In the genomic region with DNA sequence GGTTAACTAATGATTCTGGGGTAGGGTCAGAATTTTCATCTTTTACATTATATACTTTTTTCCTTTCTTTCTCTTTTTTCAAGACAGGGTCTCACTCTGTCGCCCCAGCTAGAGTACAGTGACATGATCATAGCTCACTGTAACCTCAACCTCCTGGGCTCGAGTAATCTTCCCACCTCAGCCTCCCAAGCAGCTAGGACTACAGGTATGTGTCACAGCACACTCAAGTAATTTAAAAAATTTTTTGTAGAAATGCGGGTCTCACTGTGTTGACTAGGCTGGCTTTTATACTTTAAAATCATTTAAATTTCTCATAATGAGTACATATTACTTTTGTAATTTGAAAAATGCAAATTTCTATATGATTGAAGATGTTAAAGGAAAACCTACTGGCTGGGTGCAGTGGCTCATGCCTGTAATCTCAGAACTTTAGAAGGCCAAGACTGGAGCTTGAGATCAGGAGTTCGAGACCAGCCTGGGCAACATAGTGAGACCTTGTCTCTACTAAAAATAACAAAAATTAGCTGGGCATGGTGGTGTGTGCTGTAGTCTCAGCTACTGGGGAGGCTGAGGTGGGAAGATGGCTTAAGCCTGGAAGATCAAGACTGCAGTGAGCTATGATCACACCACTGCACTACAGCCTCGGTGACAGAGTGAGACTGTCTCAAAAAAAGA, we compare ENCODE assay signal across 26 cellular contexts. TPM values are rescaled to one million over a fixed set of nuclear protein-coding genes. Genes with fewer than 3 reads are reported as not detected.
DNase-seq lines count a peak whose midpoint lies in the region; ATAC-seq, FAIRE-seq and TF ChIP-seq lines count a peak whose summit lies in the region.
"Had no signal": no experiment of that assay in that cellular context is flagged by ENCODE, and none has a peak within 500 bp of the region (broad histone marks: within the 10 kb centered on the region; RNA-seq: fewer than 3 reads in every experiment).

No MANE protein-coding gene starts in this region.

- H3K4me1 Mint-ChIP-seq in stimulated activated effector memory CD8-positive, alpha-beta T cell treated with anti-CD3 and anti-CD28 coated beads, Interleukin-12 subunit alpha, Interleukin-12 subunit beta, amount 100 ng/mL, for 72 hours, result peaks cover 9% of the 10 kb centered on the region

- TF ChIP-seq CTCF in GM12878 (IDR thresholded peaks at IDR 0.05 in 2 of 3, conservative IDR thresholded peaks at IDR 0.05 in 1 of 3; ENCODE audit: control insufficient read depth in 2 of 3, extremely low read depth in 1 of 3, insufficient read depth in 1 of 3, low read depth in 3 of 3, low read length in 3 of 3), result no peak

- WGBS in GM12878 (ENCODE audit: insufficient coverage, insufficient replicate concordance, low lambda C conversion rate, missing lambda C conversion rate), result 38% methylated on average over 5 of the region's 5 CpGs

- no peak overlapping the region for H3K4me3 Mint-ChIP-seq in stimulated activated effector memory CD8-positive, alpha-beta T cell treated with anti-CD3 and anti-CD28 coated beads, Interleukin-12 subunit alpha, Interleukin-12 subunit beta, amount 100 ng/mL, for 72 hours
- H3K4me3 Mint-ChIP-seq: HFFc6; IgD-negative memory B cell; stimulated activated naive CD8-positive, alpha-beta T cell treated with anti-CD3 and anti-CD28 coated beads, Interleukin-15, Interleukin-2, amounts not matched to agents 100 ng/mL and 50 ng/mL, for 24 hours had no signal

- no peaks in the 10 kb centered on the region for H4K20me1 ChIP-seq in GM12878 (ENCODE audit: control insufficient read depth, insufficient read depth)
- H4K20me1 ChIP-seq in Karpas-422 (ENCODE audit: insufficient read depth, low read depth, low read length), result no peaks in the 10 kb centered on the region

- no peaks in the 10 kb centered on the region for H3K79me2 ChIP-seq in GM12878 (ENCODE audit: control insufficient read depth, insufficient read depth, low read length)
- H3K79me2 ChIP-seq in Karpas-422 (ENCODE audit: low read length), result peaks cover 69% of the 10 kb centered on the region

- no TSS peak for BruUV-seq in GM12878 (replicated peaks; lab: Mats Ljungman, UMichigan)

- H3K36me3 Mint-ChIP-seq in stimulated activated effector memory CD8-positive, alpha-beta T cell treated with anti-CD3 and anti-CD28 coated beads, Interleukin-12 subunit alpha, Interleukin-12 subunit beta, amount 100 ng/mL, for 72 hours, result peaks cover 6% of the 10 kb centered on the region
- H3K36me3 Mint-ChIP-seq: IgD-negative memory B cell had no signal

- intact Hi-C loops in GM12878 (cut with micrococcal nuclease; ENCODE audit: unreplicated experiment), result no loop called here

- H3K27ac ChIP-seq in SJSA1 (no peak overlapping the region), GM12878 (ENCODE audit: control insufficient read depth, insufficient read depth) (no peak overlapping the region), Karpas-422 (ENCODE audit: low read length) (no peak overlapping the region)
- H3K27ac ChIP-seq: breast epithelium, foreskin keratinocyte, heart right ventricle, sigmoid colon, thyroid gland had no signal

- no peak for TF ChIP-seq POLR2A in GM12878 (IDR thresholded peaks at IDR 0.05; ENCODE audit: low read depth, low read length)

- H3K4me3 ChIP-seq in SJSA1 (no peak overlapping the region), GM12878 (no peak overlapping the region), Karpas-422 (ENCODE audit: low read length) (no peak overlapping the region)
- H3K4me3 ChIP-seq: breast epithelium, heart right ventricle, sigmoid colon, thyroid gland had no signal

- H3K9me2 ChIP-seq in Karpas-422 (replicated peaks; ENCODE audit: insufficient read depth, low read length), result no peaks in the 10 kb centered on the region

- no peaks in the 10 kb centered on the region for H3K4me1 ChIP-seq in SJSA1 (replicated peaks)
- no peaks in the 10 kb centered on the region for H3K4me1 ChIP-seq in GM12878 (ENCODE audit: control insufficient read depth, insufficient read depth, low read length)
- H3K4me1 ChIP-seq in Karpas-422 (ENCODE audit: low read length), result no peaks in the 10 kb centered on the region
- H3K4me1 ChIP-seq: breast epithelium had no signal

- POLR2A ChIA-PET in GM12878 (lab: Charles Lee), result interaction anchor here (0.7 kb wide), 1 partner anchor 25 kb away, joined by 3 read pairs; no protein-coding TSS in a partner anchor

- FAIRE-seq in GM12878 (lab: Jason Lieb, UNC), result no peak
- FAIRE-seq: D721Med had no signal

- peak overlapping the region; percentile 63 for H3K27ac Mint-ChIP-seq in stimulated activated effector memory CD8-positive, alpha-beta T cell treated with anti-CD3 and anti-CD28 coated beads, Interleukin-12 subunit alpha, Interleukin-12 subunit beta, amount 100 ng/mL, for 72 hours
- H3K27ac Mint-ChIP-seq: HFFc6; IgD-negative memory B cell; progenitor cell of endocrine pancreas; stimulated activated naive CD8-positive, alpha-beta T cell treated with anti-CD3 and anti-CD28 coated beads, Interleukin-15, Interleukin-2, amounts not matched to agents 100 ng/mL and 50 ng/mL, for 24 hours had no signal

- in situ Hi-C loops in GM12878 (cut with MboI), result no loop called here

- SMC1A ChIA-PET in GM12878 (lab: Charles Lee; ENCODE audit: uncharacterized antibody, unreplicated experiment), result interaction anchor here (1.0 to 1.2 kb wide), 2 partner anchors 47 to 51 kb away, joined by 3 read pairs; no protein-coding TSS in a partner anchor

- CTCF ChIA-PET in GM12878 (lab: Yijun Ruan, JAX), result interaction anchor here (1.2 to 1.5 kb wide), 3 partner anchors 16 to 47 kb away, joined by 3 to 5 read pairs (median 3); no protein-coding TSS in a partner anchor

- RAD21 ChIA-PET in GM12878 (lab: Charles Lee; ENCODE audit: unreplicated experiment), result no interaction called here

- peak; percentile 18 for DNase-seq in activated naive CD4-positive, alpha-beta T cell treated with Interleukin-2 at 50 U/mL for 16 hours
- DNase-seq in activated naive CD4-positive, alpha-beta T cell (lab: John Stamatoyannopoulos, UW), result no peak
- DNase-seq in SJSA1 (ENCODE audit: low read depth in 1 of 2, low spot score in 2 of 2), result peak; percentile 67 to 84
- no peak for DNase-seq in GM12878 (ENCODE audit: low read depth, low spot score)
- no peak for DNase-seq in stimulated activated effector memory CD8-positive, alpha-beta T cell treated with anti-CD3 and anti-CD28 coated beads, Interleukin-12 subunit alpha, Interleukin-12 subunit beta, amount 100 ng/mL, for 72 hours (ENCODE audit: low spot score in 2 of 2)
- no peak for DNase-seq in RKO (ENCODE audit: low spot score)
- DNase-seq in Karpas-422, result no peak
- DNase-seq: activated effector memory CD4-positive, alpha-beta T cell treated with anti-CD3 and anti-CD28 coated beads, Interleukin-2, amount 50 U/mL, for 16 hours; amygdala; C1 segment of cervical spinal cord; effector memory CD4-positive, alpha-beta T cell; foreskin keratinocyte; heart right ventricle; HFFc6; NCI-H1092 treated with DMSO at 0.1 percent for 48 hours; NCI-H187 treated with DMSO at 0.1 percent for 48 hours; RPMI8226; sigmoid colon; thyroid gland had no signal

- H3K9me3 ChIP-seq in SJSA1 (replicated peaks) (no peaks in the 10 kb centered on the region), GM12878 (replicated peaks; ENCODE audit: control insufficient read depth, insufficient read depth, low read length) (no peaks in the 10 kb centered on the region), Karpas-422 (ENCODE audit: low read length) (no peaks in the 10 kb centered on the region)
- H3K9me3 ChIP-seq: breast epithelium, heart right ventricle, sigmoid colon, thyroid gland had no signal

- no peak for TF ChIP-seq RAD21 in GM12878 (IDR thresholded peaks at IDR 0.05; ENCODE audit: insufficient read depth, low read depth, low read length)

- ATAC-seq in GM12878, result 0 out of 3 replicates have a peak, but pooled peaks have one; percentile 19
- peak; percentile 91 for ATAC-seq in stimulated activated effector memory CD8-positive, alpha-beta T cell treated with anti-CD3 and anti-CD28 coated beads, Interleukin-12 subunit alpha, Interleukin-12 subunit beta, amount 100 ng/mL, for 72 hours
- ATAC-seq: esophagus mucosa, foreskin keratinocyte, heart right ventricle had no signal

- H3K4me2 ChIP-seq in GM12878 (ENCODE audit: control insufficient read depth, insufficient read depth), result no peak overlapping the region
- H3K4me2 ChIP-seq in Karpas-422 (ENCODE audit: low read depth, low read length, poor library complexity, severe bottlenecking), result no peak overlapping the region

- H2AFZ ChIP-seq in GM12878 (ENCODE audit: control insufficient read depth, low read depth, low read length) (no peak overlapping the region), Karpas-422 (ENCODE audit: low read length) (no peak overlapping the region)

- H3K9ac ChIP-seq in GM12878 (ENCODE audit: control insufficient read depth, insufficient read depth, low read length), result no peak overlapping the region
- H3K9ac ChIP-seq in Karpas-422 (ENCODE audit: low read length), result no peak overlapping the region

- no peak for TF ChIP-seq EP300 in GM12878 (IDR thresholded peaks at IDR 0.05; ENCODE audit: borderline replicate concordance in 1 of 2, control insufficient read depth in 1 of 2, low read depth in 2 of 2, low read length in 2 of 2)

- no peaks in the 10 kb centered on the region for H3K9me3 Mint-ChIP-seq in stimulated activated effector memory CD8-positive, alpha-beta T cell treated with anti-CD3 and anti-CD28 coated beads, Interleukin-12 subunit alpha, Interleukin-12 subunit beta, amount 100 ng/mL, for 72 hours
- H3K9me3 Mint-ChIP-seq: HFFc6; IgD-negative memory B cell; stimulated activated naive CD8-positive, alpha-beta T cell treated with anti-CD3 and anti-CD28 coated beads, Interleukin-15, Interleukin-2, amounts not matched to agents 100 ng/mL and 50 ng/mL, for 24 hours had no signal

- H3K36me3 ChIP-seq in SJSA1 (peaks cover 7% of the 10 kb centered on the region; the same call in 1 of the 2 replicates), GM12878 (ENCODE audit: control insufficient read depth in 2 of 2, insufficient read depth in 2 of 2, low read length in 1 of 2) (no peaks in the 10 kb centered on the region; a peak in 1 of 4 replicates), Karpas-422 (ENCODE audit: insufficient read depth, low read length) (no peaks in the 10 kb centered on the region)
- H3K36me3 ChIP-seq: breast epithelium, heart right ventricle, sigmoid colon, thyroid gland had no signal

- H3K27me3 ChIP-seq in SJSA1 (replicated peaks) (no peaks in the 10 kb centered on the region), GM12878 (replicated peaks in 1 of 2; ENCODE audit: control insufficient read depth in 2 of 2, insufficient read depth in 2 of 2, low read length in 1 of 2) (no peaks in the 10 kb centered on the region), Karpas-422 (ENCODE audit: low read length) (no peaks in the 10 kb centered on the region)
- H3K27me3 ChIP-seq: breast epithelium, foreskin keratinocyte, heart right ventricle, sigmoid colon, thyroid gland had no signal

RNA-seq across cellular contexts. Expression of a gene that starts 25.7 kb away (rescaled TPM):
- total RNA-seq in SJSA1 (2014; rRNA removed; shearing (Covaris generic)), result 14.2 and 18.4 TPM in 2 replicates
- 40.4 and 55.4 TPM in 2 replicates for total RNA-seq in GM12878 (2013; cell fraction: nucleolus; rRNA removed)
- total RNA-seq in GM12878 (2014; rRNA removed), result 11.7 TPM in 2 replicates
- total RNA-seq in GM12878 (2014; rRNA removed; fragmentation: Illumina TruSeq; extraction: Trizol), result 10.8 and 12.0 TPM in 2 replicates
- 24.9 and 26.1 TPM in 2 replicates for total RNA-seq in GM12878 (2021)
- 12.4 TPM for polyA plus RNA-seq in GM12878 (2011; ENCODE audit: low read depth)
- 12.4 and 13.9 TPM in 2 replicates for polyA plus RNA-seq in GM12878 (2011; rRNA removed)
- 11.7 and 12.3 TPM in 2 replicates for polyA plus RNA-seq in GM12878 (2011; cell fraction: cytosol; rRNA removed)
- 40.0 and 41.3 TPM in 2 replicates for polyA plus RNA-seq in GM12878 (2011; cell fraction: nucleus; rRNA removed)
- polyA plus RNA-seq in GM12878 (2012), result 17.9 and 18.6 TPM in 2 replicates
- polyA plus RNA-seq in GM12878 (2014; fragmentation: Illumina TruSeq; extraction: Trizol), result 17.2 and 23.0 TPM in 2 replicates
- 1 to 10 TPM; 4.6 to 6.2 TPM for polyA plus RNA-seq in GM12878 (2014; fragmentation: Nextera tagmentation; extraction: Ambion mirVana)
- polyA plus RNA-seq in GM12878 (2014; rRNA removed), result 13.9 and 15.3 TPM in 2 replicates
- 1 to 10 TPM; 7.8 to 8.9 TPM for polyA plus RNA-seq in GM12878 (2016; fragmentation: Nextera tagmentation; extraction: Ambion mirVana)
- 10.0 and 12.7 TPM in 2 replicates for polyA minus RNA-seq in GM12878 (2011; rRNA and poly(A)+ RNA removed)
- 3.9 and 7.0 TPM in 2 replicates for polyA minus RNA-seq in GM12878 (2011; cell fraction: cytosol; rRNA and poly(A)+ RNA removed)
- 9.7 and 17.4 TPM in 2 replicates for polyA minus RNA-seq in GM12878 (2011; cell fraction: nucleus; rRNA and poly(A)+ RNA removed)
- 31.9 and 39.0 TPM in 2 replicates for total RNA-seq in Karpas-422 (2014; rRNA removed; shearing (Covaris generic); ENCODE audit: low replicate concordance)

RNA-seq across cellular contexts. Expression of a gene that starts 29.5 kb away (rescaled TPM):
- total RNA-seq in SJSA1 (2014; rRNA removed; shearing (Covaris generic)), result 0.18 and 0.88 TPM in 2 replicates
- total RNA-seq in GM12878 (2013; cell fraction: nucleolus; rRNA removed), result 0.39 TPM in 1 of 2 replicates, not detected in the other
- total RNA-seq in GM12878 (2014; rRNA removed), result not detected in 2 replicates
- total RNA-seq in GM12878 (2014; rRNA removed; fragmentation: Illumina TruSeq; extraction: Trizol), result not detected in 2 replicates
- total RNA-seq in GM12878 (2021), result 0.13 and 0.16 TPM in 2 replicates
- 0.12 TPM for polyA plus RNA-seq in GM12878 (2011; ENCODE audit: low read depth)
- 0.10 TPM in 2 replicates for polyA plus RNA-seq in GM12878 (2011; rRNA removed)
- polyA plus RNA-seq in GM12878 (2011; cell fraction: cytosol; rRNA removed), result 0.13 and 0.24 TPM in 2 replicates
- 0.16 TPM in 2 replicates for polyA plus RNA-seq in GM12878 (2011; cell fraction: nucleus; rRNA removed)
- 0.12 and 0.17 TPM in 2 replicates for polyA plus RNA-seq in GM12878 (2012)
- 0.14 and 0.22 TPM in 2 replicates for polyA plus RNA-seq in GM12878 (2014; fragmentation: Illumina TruSeq; extraction: Trizol)
- polyA plus RNA-seq in GM12878 (2014; fragmentation: Nextera tagmentation; extraction: Ambion mirVana), result under 1 TPM in 1 of 2 experiments, not detected in 1; 0.04 TPM
- 0.14 and 0.22 TPM in 2 replicates for polyA plus RNA-seq in GM12878 (2014; rRNA removed)
- not detected for polyA plus RNA-seq in GM12878 (2016; fragmentation: Nextera tagmentation; extraction: Ambion mirVana)
- 0.22 TPM in 1 of 2 replicates, not detected in the other for polyA minus RNA-seq in GM12878 (2011; rRNA and poly(A)+ RNA removed)
- not detected in 2 replicates for polyA minus RNA-seq in GM12878 (2011; cell fraction: cytosol; rRNA and poly(A)+ RNA removed)
- 0.24 and 0.57 TPM in 2 replicates for polyA minus RNA-seq in GM12878 (2011; cell fraction: nucleus; rRNA and poly(A)+ RNA removed)
- 0.11 TPM in 1 of 2 replicates, not detected in the other for total RNA-seq in Karpas-422 (2014; rRNA removed; shearing (Covaris generic); ENCODE audit: low replicate concordance)
- total RNA-seq: breast epithelium, esophagus mucosa, foreskin keratinocyte, HFFc6, lung microvascular endothelial cell, progenitor cell of endocrine pancreas, sigmoid colon had no signal
- polyA plus RNA-seq: foreskin keratinocyte, IgD-negative memory B cell, sigmoid colon had no signal

RNA-seq across cellular contexts. Expression of a gene that starts 50.0 kb away (rescaled TPM):
- 2.2 and 2.5 TPM in 2 replicates for total RNA-seq in SJSA1 (2014; rRNA removed; shearing (Covaris generic))
- total RNA-seq in GM12878 (2013; cell fraction: nucleolus; rRNA removed), result 0.79 and 1.3 TPM in 2 replicates
- 0.51 and 1.5 TPM in 2 replicates for total RNA-seq in GM12878 (2014; rRNA removed)
- total RNA-seq in GM12878 (2014; rRNA removed; fragmentation: Illumina TruSeq; extraction: Trizol), result 0.36 and 0.78 TPM in 2 replicates
- total RNA-seq in GM12878 (2021), result 0.64 and 0.77 TPM in 2 replicates
- polyA plus RNA-seq in GM12878 (2011; ENCODE audit: low read depth), result 0.16 TPM
- 2.2 and 2.5 TPM in 2 replicates for polyA plus RNA-seq in GM12878 (2011; rRNA removed)
- 3.1 and 4.4 TPM in 2 replicates for polyA plus RNA-seq in GM12878 (2011; cell fraction: cytosol; rRNA removed)
- 1.3 and 1.9 TPM in 2 replicates for polyA plus RNA-seq in GM12878 (2011; cell fraction: nucleus; rRNA removed)
- 0.12 and 0.73 TPM in 2 replicates for polyA plus RNA-seq in GM12878 (2012)
- 0.38 and 0.70 TPM in 2 replicates for polyA plus RNA-seq in GM12878 (2014; fragmentation: Illumina TruSeq; extraction: Trizol)
- under 1 TPM; 0.13 to 0.18 TPM for polyA plus RNA-seq in GM12878 (2014; fragmentation: Nextera tagmentation; extraction: Ambion mirVana)
- polyA plus RNA-seq in GM12878 (2014; rRNA removed), result 0.58 and 1.9 TPM in 2 replicates
- under 1 TPM; 0.09 to 0.14 TPM for polyA plus RNA-seq in GM12878 (2016; fragmentation: Nextera tagmentation; extraction: Ambion mirVana)
- 2.8 and 6.2 TPM in 2 replicates for polyA minus RNA-seq in GM12878 (2011; rRNA and poly(A)+ RNA removed)
- polyA minus RNA-seq in GM12878 (2011; cell fraction: cytosol; rRNA and poly(A)+ RNA removed), result 1.6 and 2.0 TPM in 2 replicates
- 3.5 and 6.3 TPM in 2 replicates for polyA minus RNA-seq in GM12878 (2011; cell fraction: nucleus; rRNA and poly(A)+ RNA removed)
- 14.3 and 17.9 TPM in 2 replicates for total RNA-seq in Karpas-422 (2014; rRNA removed; shearing (Covaris generic); ENCODE audit: low replicate concordance)
- total RNA-seq: breast epithelium, esophagus mucosa, foreskin keratinocyte, lung microvascular endothelial cell, thyroid gland had no signal
- polyA plus RNA-seq: IgD-negative memory B cell had no signal

RNA-seq across cellular contexts. Expression of a gene that starts 54.5 kb away (rescaled TPM):
- total RNA-seq in SJSA1 (2014; rRNA removed; shearing (Covaris generic)), result 225 and 323 TPM in 2 replicates
- 0.51 and 0.69 TPM in 2 replicates for total RNA-seq in GM12878 (2013; cell fraction: nucleolus; rRNA removed)
- total RNA-seq in GM12878 (2014; rRNA removed) (0.71 and 1.0 TPM in 2 replicates), GM12878 (2014; rRNA removed; fragmentation: Illumina TruSeq; extraction: Trizol) (0.31 and 0.32 TPM in 2 replicates), GM12878 (2021) (1.1 and 1.2 TPM in 2 replicates)
- 0.33 TPM for polyA plus RNA-seq in GM12878 (2011; ENCODE audit: low read depth)
- polyA plus RNA-seq in GM12878 (2011; rRNA removed) (0.97 and 1.2 TPM in 2 replicates), GM12878 (2014; fragmentation: Illumina TruSeq; extraction: Trizol) (0.32 and 0.79 TPM in 2 replicates), GM12878 (2014; fragmentation: Nextera tagmentation; extraction: Ambion mirVana) (under 1 TPM; 0.32 to 0.46 TPM), GM12878 (2014; rRNA removed) (0.53 and 1.4 TPM in 2 replicates), GM12878 (2016; fragmentation: Nextera tagmentation; extraction: Ambion mirVana) (under 1 TPM; 0.27 to 0.82 TPM)
- 0.96 and 1.5 TPM in 2 replicates for polyA plus RNA-seq in GM12878 (2011; cell fraction: cytosol; rRNA removed)
- 4.4 and 6.4 TPM in 2 replicates for polyA plus RNA-seq in GM12878 (2011; cell fraction: nucleus; rRNA removed)
- polyA plus RNA-seq in GM12878 (2012), result 0.19 and 0.28 TPM in 2 replicates
- polyA minus RNA-seq in GM12878 (2011; rRNA and poly(A)+ RNA removed), result 0.98 and 1.5 TPM in 2 replicates
- polyA minus RNA-seq in GM12878 (2011; cell fraction: cytosol; rRNA and poly(A)+ RNA removed), result 0.31 TPM in 1 of 2 replicates, not detected in the other
- 0.38 and 0.97 TPM in 2 replicates for polyA minus RNA-seq in GM12878 (2011; cell fraction: nucleus; rRNA and poly(A)+ RNA removed)
- total RNA-seq in Karpas-422 (2014; rRNA removed; shearing (Covaris generic); ENCODE audit: low replicate concordance), result 1.9 and 9.3 TPM in 2 replicates
- total RNA-seq: lung microvascular endothelial cell had no signal

Comparison
In these comparisons a context has a peak if more than half of its experiments do, and no peak if none do; other contexts are left out.
1. DNase-seq: peak in activated naive CD4-positive, alpha-beta T cell treated with Interleukin-2 at 50 U/mL for 16 hours (single experiment) and SJSA1 (2 of 2); none in activated naive CD4-positive, alpha-beta T cell (0 of 4), GM12878 (single experiment), stimulated activated effector memory CD8-positive, alpha-beta T cell treated with anti-CD3 and anti-CD28 coated beads, Interleukin-12 subunit alpha, Interleukin-12 subunit beta, amount 100 ng/mL, for 72 hours (0 of 2), RKO (single experiment) and Karpas-422 (single experiment).